Comparison of ENCODE assay signal across 18 cellular contexts in the genomic region with DNA sequence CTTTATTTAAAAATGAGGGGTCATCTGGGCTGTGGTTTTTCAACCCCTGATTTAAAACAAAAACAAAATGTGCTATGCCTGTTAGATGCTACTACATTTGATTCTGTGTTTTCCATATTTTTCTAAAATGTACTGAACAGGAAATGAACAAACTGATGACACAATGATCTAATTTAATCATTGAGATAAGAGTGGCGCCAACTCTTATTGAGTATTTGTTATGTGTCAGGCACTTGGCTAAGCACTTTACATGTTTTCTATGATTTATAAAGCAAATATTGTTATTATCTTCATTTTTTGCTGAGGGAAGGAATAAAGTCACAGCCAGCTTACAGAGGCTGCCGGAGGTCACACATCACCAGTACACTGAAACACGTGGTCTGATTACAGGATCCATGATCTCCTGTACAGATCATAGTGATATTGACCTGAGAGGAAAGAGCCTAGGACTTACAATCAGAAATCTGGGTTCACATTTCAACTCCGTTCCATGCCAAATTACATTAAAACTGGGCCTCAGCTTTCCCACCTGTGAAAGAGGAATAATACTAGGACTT.
DNase-seq lines count a peak whose midpoint lies in the region; ATAC-seq, FAIRE-seq and TF ChIP-seq lines count a peak whose summit lies in the region.
"Had no signal": no experiment of that assay in that cellular context is flagged by ENCODE, and none has a peak within 500 bp of the region (broad histone marks: within the 10 kb centered on the region; RNA-seq: fewer than 3 reads in every experiment).

No MANE protein-coding gene starts in this region.

- H3K27ac ChIP-seq in liver (ENCODE audit: low read depth in 1 of 2, low read length in 2 of 2), result peak overlapping the region; percentile 48 to 60
- H3K27ac ChIP-seq in HepG2 (ENCODE audit: extremely low read length, insufficient read depth, low read length), result no peak overlapping the region
- H3K27ac ChIP-seq in right lobe of liver, result no peak overlapping the region
- no peak overlapping the region for H3K27ac ChIP-seq in substantia nigra (ENCODE audit: low read depth, low read length, poor library complexity, severe bottlenecking)
- H3K27ac ChIP-seq: BLaER1 treated with 17β-estradiol and CSF1 and Interleukin-3, amounts not matched to agents 10 nM and 100 nM had no signal

- H3K9ac ChIP-seq in liver (ENCODE audit: low read depth in 1 of 2, low read length in 2 of 2) (no peak overlapping the region), HepG2 (ENCODE audit: insufficient read depth, low read depth, low read length) (no peak overlapping the region)
- H3K9ac ChIP-seq: BLaER1 treated with 17β-estradiol and CSF1 and Interleukin-3, amounts not matched to agents 10 nM and 100 nM had no signal

- no peaks in the 10 kb centered on the region for H3K9me3 ChIP-seq in liver (ENCODE audit: control insufficient read depth in 4 of 4, low read length in 3 of 4)
- H3K9me3 ChIP-seq in HepG2 (ENCODE audit: low read length), result no peaks in the 10 kb centered on the region
- no peaks in the 10 kb centered on the region for H3K9me3 ChIP-seq in right lobe of liver
- H3K9me3 ChIP-seq: BLaER1 treated with 17β-estradiol and CSF1 and Interleukin-3, amounts not matched to agents 10 nM and 100 nM had no signal

- ATAC-seq in HepG2, result no peak
- peak; percentile 54 to 89 (median 60) for ATAC-seq in right lobe of liver
- ATAC-seq in HG03432 (IDR thresholded peaks at IDR 0.05; ENCODE audit: unreplicated experiment), result no peak
- ATAC-seq: CD8-positive, alpha-beta T cell; GM23338 had no signal

- TF ChIP-seq CTCF in liver (IDR thresholded peaks at IDR 0.05; ENCODE audit: low read depth, low read length, missing input control) (no peak), HepG2 (CRISPR knock-in tag; IDR thresholded peaks at IDR 0.05) (no peak), right lobe of liver (IDR thresholded peaks at IDR 0.05) (no peak)

- 82% methylated on average over 4 of the region's 4 CpGs for WGBS in liver
- WGBS in HepG2 (ENCODE audit: low lambda C conversion rate), result 13% methylated on average over 4 of the region's 4 CpGs
- 74% methylated on average over 4 of the region's 4 CpGs for WGBS in right lobe of liver (ENCODE audit: insufficient coverage, low coverage, low lambda C conversion rate, missing lambda C conversion rate)

- no peak for TF ChIP-seq POLR2A in HepG2 (IDR thresholded peaks at IDR 0.05; ENCODE audit: insufficient read depth in 1 of 2, low read depth in 2 of 2, low read length in 2 of 2)
- TF ChIP-seq POLR2A in right lobe of liver (IDR thresholded peaks at IDR 0.05), result no peak

- DNase-seq in HepG2 (ENCODE audit: low spot score), result no peak
- peak; percentile 3 for DNase-seq in dermis blood vessel endothelial cell
- DNase-seq in right lobe of liver, result no peak
- DNase-seq in substantia nigra (lab: John Stamatoyannopoulos, UW), result no peak
- no peak for DNase-seq in OCI-M1 (lab: John Stamatoyannopoulos, UW)
- DNase-seq: 8988T; Calu3; CD8-positive, alpha-beta T cell; HCEC 1CT; HFFc6 had no signal

- intact Hi-C loops in HepG2 (cut with micrococcal nuclease; ENCODE audit: unreplicated experiment) (no loop called here), right lobe of liver (cut with DNase I) (no loop called here)

- H3K4me3 ChIP-seq in liver (ENCODE audit: low read depth in 1 of 3, low read length in 3 of 3), result no peak overlapping the region
- H3K4me3 ChIP-seq in HepG2 (replicated peaks in 1 of 3; ENCODE audit: insufficient read depth in 1 of 3, low read depth in 2 of 3, low read length in 3 of 3), result no peak overlapping the region
- no peak overlapping the region for H3K4me3 ChIP-seq in right lobe of liver
- H3K4me3 ChIP-seq: BLaER1 treated with 17β-estradiol and CSF1 and Interleukin-3, amounts not matched to agents 10 nM and 100 nM; GM23338 had no signal

- H3K79me2 ChIP-seq in HepG2 (ENCODE audit: insufficient read depth, low read length), result no peaks in the 10 kb centered on the region

- no peak overlapping the region for H2AFZ ChIP-seq in HepG2 (ENCODE audit: low read length)

- peaks cover 2 to 7% (median 4%) of the 10 kb centered on the region in 4 donors for H3K36me3 ChIP-seq in liver (ENCODE audit: control insufficient read depth in 4 of 4, insufficient read depth in 3 of 4, low read depth in 1 of 4, low read length in 3 of 4)
- H3K36me3 ChIP-seq in HepG2 (replicated peaks in 1 of 2; ENCODE audit: control insufficient read depth in 1 of 2, insufficient read depth in 2 of 2, low read length in 2 of 2), result no peaks in the 10 kb centered on the region
- H3K36me3 ChIP-seq in right lobe of liver, result no peaks in the 10 kb centered on the region
- H3K36me3 ChIP-seq: BLaER1 treated with 17β-estradiol and CSF1 and Interleukin-3, amounts not matched to agents 10 nM and 100 nM had no signal

- H3K4me2 ChIP-seq in HepG2 (ENCODE audit: low read depth, low read length), result no peak overlapping the region
- H3K4me2 ChIP-seq: BLaER1 treated with 17β-estradiol and CSF1 and Interleukin-3, amounts not matched to agents 10 nM and 100 nM; GM23338 had no signal

- no peak for TF ChIP-seq RAD21 in liver (IDR thresholded peaks at IDR 0.05)
- no peak for TF ChIP-seq RAD21 in HepG2 (CRISPR knock-in tag; IDR thresholded peaks at IDR 0.05)

- CTCF ChIA-PET in HepG2 (lab: Yijun Ruan, JAX; ENCODE audit: low intra/inter-chr PET ratio, low total read pairs), result no interaction called here

- no peaks in the 10 kb centered on the region for H4K20me1 ChIP-seq in HepG2 (ENCODE audit: insufficient read depth, low read length)
- H4K20me1 ChIP-seq: BLaER1 treated with 17β-estradiol and CSF1 and Interleukin-3, amounts not matched to agents 10 nM and 100 nM had no signal

- FAIRE-seq in HepG2 (lab: Jason Lieb, UNC), result no peak
- FAIRE-seq: G401.6, GM12892, GM18507, H54 had no signal

- H3K4me1 ChIP-seq in liver (ENCODE audit: control insufficient read depth in 4 of 4, insufficient read depth in 4 of 4, low read length in 3 of 4) (no peaks in the 10 kb centered on the region), HepG2 (ENCODE audit: insufficient read depth, low read length) (no peaks in the 10 kb centered on the region), right lobe of liver (no peaks in the 10 kb centered on the region)
- H3K4me1 ChIP-seq: BLaER1 treated with 17β-estradiol and CSF1 and Interleukin-3, amounts not matched to agents 10 nM and 100 nM had no signal

- in situ Hi-C loops in HepG2 (cut with HindIII; ENCODE audit: extremely low pct_ligation_motif_present, low pct_unique_long_range_greater_than_20kb), result no loop called here

- H3K27me3 ChIP-seq in liver (ENCODE audit: control insufficient read depth in 4 of 4, insufficient read depth in 4 of 4, low read length in 3 of 4) (no peaks in the 10 kb centered on the region), HepG2 (ENCODE audit: control insufficient read depth in 1 of 2, insufficient read depth in 2 of 2, low read length in 2 of 2) (peaks cover 0 to 15% of the 10 kb centered on the region in 2 experiments; a peak in 1 of 5 replicates), right lobe of liver (no peaks in the 10 kb centered on the region)
- H3K27me3 ChIP-seq: BLaER1 treated with 17β-estradiol and CSF1 and Interleukin-3, amounts not matched to agents 10 nM and 100 nM had no signal

- POLR2A ChIA-PET in HepG2 (lab: Yijun Ruan, JAX), result no interaction called here

- no peak for TF ChIP-seq EP300 in HepG2 (IDR thresholded peaks at IDR 0.05; ENCODE audit: low read depth in 2 of 2, low read length in 2 of 2)
- no peak for TF ChIP-seq EP300 in HepG2 (CRISPR knock-in tag; IDR thresholded peaks at IDR 0.05; ENCODE audit: borderline replicate concordance)

- no TSS peak for BruUV-seq in HepG2 (replicated peaks; lab: Mats Ljungman, UMichigan)

TF ChIP-seq in liver, 16 proteins besides CTCF, POLR2A, EP300 and RAD21:
- TF ChIP-seq, protein P1, sequence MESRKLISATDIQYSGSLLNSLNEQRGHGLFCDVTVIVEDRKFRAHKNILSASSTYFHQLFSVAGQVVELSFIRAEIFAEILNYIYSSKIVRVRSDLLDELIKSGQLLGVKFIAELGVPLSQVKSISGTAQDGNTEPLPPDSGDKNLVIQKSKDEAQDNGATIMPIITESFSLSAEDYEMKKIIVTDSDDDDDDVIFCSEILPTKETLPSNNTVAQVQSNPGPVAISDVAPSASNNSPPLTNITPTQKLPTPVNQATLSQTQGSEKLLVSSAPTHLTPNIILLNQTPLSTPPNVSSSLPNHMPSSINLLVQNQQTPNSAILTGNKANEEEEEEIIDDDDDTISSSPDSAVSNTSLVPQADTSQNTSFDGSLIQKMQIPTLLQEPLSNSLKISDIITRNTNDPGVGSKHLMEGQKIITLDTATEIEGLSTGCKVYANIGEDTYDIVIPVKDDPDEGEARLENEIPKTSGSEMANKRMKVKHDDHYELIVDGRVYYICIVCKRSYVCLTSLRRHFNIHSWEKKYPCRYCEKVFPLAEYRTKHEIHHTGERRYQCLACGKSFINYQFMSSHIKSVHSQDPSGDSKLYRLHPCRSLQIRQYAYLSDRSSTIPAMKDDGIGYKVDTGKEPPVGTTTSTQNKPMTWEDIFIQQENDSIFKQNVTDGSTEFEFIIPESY (IDR thresholded peaks at IDR 0.05), result no peak
- peak; percentile 58 for TF ChIP-seq NR2F2 (IDR thresholded peaks at IDR 0.05)

TF ChIP-seq in HepG2, 621 proteins besides CTCF, POLR2A, EP300 and RAD21 (continues in another document):
- TF ChIP-seq, protein P2, sequence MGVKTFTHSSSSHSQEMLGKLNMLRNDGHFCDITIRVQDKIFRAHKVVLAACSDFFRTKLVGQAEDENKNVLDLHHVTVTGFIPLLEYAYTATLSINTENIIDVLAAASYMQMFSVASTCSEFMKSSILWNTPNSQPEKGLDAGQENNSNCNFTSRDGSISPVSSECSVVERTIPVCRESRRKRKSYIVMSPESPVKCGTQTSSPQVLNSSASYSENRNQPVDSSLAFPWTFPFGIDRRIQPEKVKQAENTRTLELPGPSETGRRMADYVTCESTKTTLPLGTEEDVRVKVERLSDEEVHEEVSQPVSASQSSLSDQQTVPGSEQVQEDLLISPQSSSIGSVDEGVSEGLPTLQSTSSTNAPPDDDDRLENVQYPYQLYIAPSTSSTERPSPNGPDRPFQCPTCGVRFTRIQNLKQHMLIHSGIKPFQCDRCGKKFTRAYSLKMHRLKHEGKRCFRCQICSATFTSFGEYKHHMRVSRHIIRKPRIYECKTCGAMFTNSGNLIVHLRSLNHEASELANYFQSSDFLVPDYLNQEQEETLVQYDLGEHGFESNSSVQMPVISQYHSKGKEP (CRISPR knock-in tag; IDR thresholded peaks at IDR 0.05), result no peak
- TF ChIP-seq HNF1B (CRISPR knock-in tag; IDR thresholded peaks at IDR 0.05) (no peak), KLF12 (CRISPR knock-in tag; IDR thresholded peaks at IDR 0.05; ENCODE audit: borderline replicate concordance) (no peak)

Comparison
In these comparisons a context has a peak if more than half of its experiments do, and no peak if none do; other contexts are left out.
1. H3K27ac ChIP-seq: peak in liver (2 of 2); none in HepG2 (single experiment), right lobe of liver (0 of 3) and substantia nigra (single experiment).
2. ATAC-seq: peak in right lobe of liver (4 of 4); none in HepG2 (single experiment) and HG03432 (single experiment).